Comparison of ENCODE assay signal across 1 cellular context in genomic region chr19:10929402-10929794, GRCh38.
TF ChIP-seq lines count a peak whose summit lies in the region.

No MANE protein-coding gene starts in this region.

TF ChIP-seq in GM12878, 131 proteins besides CTCF, POLR2A, EP300 and RAD21:
- TF ChIP-seq ASH2L (IDR thresholded peaks at IDR 0.05; ENCODE audit: borderline replicate concordance, low read depth): no peak
- no peak for TF ChIP-seq RELA (IDR thresholded peaks at IDR 0.05; ENCODE audit: borderline replicate concordance, partially characterized antibody)
- TF ChIP-seq USF2 (IDR thresholded peaks at IDR 0.05; ENCODE audit: borderline replicate concordance, low read depth, low read length): no peak
- no peak for TF ChIP-seq POU2F2 (IDR thresholded peaks at IDR 0.05; ENCODE audit: borderline replicate concordance, low read depth, low read length)
- TF ChIP-seq BCL3 (IDR thresholded peaks at IDR 0.05; ENCODE audit: borderline replicate concordance, insufficient read depth, low read depth, low read length, poor library complexity, severe bottlenecking): no peak
- TF ChIP-seq IRF4 (IDR thresholded peaks at IDR 0.05; ENCODE audit: low read depth, low read length): no peak
- no peak for TF ChIP-seq IKZF2 (IDR thresholded peaks at IDR 0.05)
- TF ChIP-seq FOXK2 (IDR thresholded peaks at IDR 0.05): no peak
- no peak for TF ChIP-seq CBX3 (IDR thresholded peaks at IDR 0.05; ENCODE audit: borderline replicate concordance, low read depth)
- no peak for TF ChIP-seq NR2C2 (IDR thresholded peaks at IDR 0.05; ENCODE audit: borderline replicate concordance, control insufficient read depth, insufficient read length, low read depth)
- no peak for TF ChIP-seq ELK1 (IDR thresholded peaks at IDR 0.05; ENCODE audit: low read depth, low read length)
- TF ChIP-seq ZSCAN29 (IDR thresholded peaks at IDR 0.05): no peak
